28 cellular contexts compared by ENCODE assay signal in genomic region chr12:14689144-14689543, GRCh38. TPM values are rescaled to one million over a fixed set of nuclear protein-coding genes. Genes with fewer than 3 reads are reported as not detected.
"Had no signal": no experiment of that assay in that cellular context is flagged by ENCODE, and none has a peak within 500 bp of the region (broad histone marks: within the 10 kb centered on the region; RNA-seq: fewer than 3 reads in every experiment).

No MANE protein-coding gene starts in this region.

- H3K36me3 Mint-ChIP-seq: T-cell had no signal

- H3K9me3 Mint-ChIP-seq: T-cell; T-helper 1 cell treated with Interleukin-12 subunit alpha and Interleukin-12 subunit beta and Interleukin-4 antibody, amounts not matched to agents 30 μg/mL and 1 μg/mL, for 36 hours had no signal

- H3K4me2 ChIP-seq: KMS-11 had no signal

- H3K4me1 Mint-ChIP-seq: T-cell had no signal

- H3K4me1 ChIP-seq: SJSA1 had no signal

- FAIRE-seq: HepG2, RCC 7860 had no signal

- H3K9ac ChIP-seq: KMS-11 had no signal

- ATAC-seq: HepG2, T-cell had no signal

- H3K27me3 ChIP-seq: SJSA1 had no signal

- H3K27ac ChIP-seq: KMS-11, SJSA1, SK-N-MC had no signal

- H3K4me3 ChIP-seq: SJSA1, SK-N-MC had no signal

- H3K27ac Mint-ChIP-seq: T-cell; T-helper 1 cell treated with Interleukin-12 subunit alpha and Interleukin-12 subunit beta and Interleukin-4 antibody, amounts not matched to agents 30 μg/mL and 1 μg/mL, for 36 hours had no signal

- DNase-seq: IMR-90, Kasumi-1, MM.1S, NCI-H1092 treated with DMSO at 0.1 percent for 48 hours, NCI-H1436, NCI-H187, NCI-H2029, NCI-H2081 treated with DMSO at 0.1 percent for 48 hours, NCI-H2171, NCI-H226, NCI-H446, NCI-H510A, NCI-H524 treated with DMSO at 0.1 percent for 48 hours, NCI-H69, NCI-H774, Right ventricle myocardium superior, RPMI8226, SIG-M5, SW 1271, T-cell had no signal

- H3K9me3 ChIP-seq: SJSA1 had no signal

- H3K36me3 ChIP-seq: SJSA1 had no signal

- H3K4me3 Mint-ChIP-seq: T-cell; T-helper 1 cell treated with Interleukin-12 subunit alpha and Interleukin-12 subunit beta and Interleukin-4 antibody, amounts not matched to agents 30 μg/mL and 1 μg/mL, for 36 hours had no signal

RNA-seq across cellular contexts. Expression of gene GUCY2C, which starts 7.3 kb away (rescaled TPM):
- total RNA-seq: HepG2, HT1080, IMR-90, M059J, Right ventricle myocardium superior, SJSA1 had no signal
- polyA plus RNA-seq: HepG2, IMR-90 had no signal
